ENCODE assay signal across 8 cellular contexts in the genomic region with DNA sequence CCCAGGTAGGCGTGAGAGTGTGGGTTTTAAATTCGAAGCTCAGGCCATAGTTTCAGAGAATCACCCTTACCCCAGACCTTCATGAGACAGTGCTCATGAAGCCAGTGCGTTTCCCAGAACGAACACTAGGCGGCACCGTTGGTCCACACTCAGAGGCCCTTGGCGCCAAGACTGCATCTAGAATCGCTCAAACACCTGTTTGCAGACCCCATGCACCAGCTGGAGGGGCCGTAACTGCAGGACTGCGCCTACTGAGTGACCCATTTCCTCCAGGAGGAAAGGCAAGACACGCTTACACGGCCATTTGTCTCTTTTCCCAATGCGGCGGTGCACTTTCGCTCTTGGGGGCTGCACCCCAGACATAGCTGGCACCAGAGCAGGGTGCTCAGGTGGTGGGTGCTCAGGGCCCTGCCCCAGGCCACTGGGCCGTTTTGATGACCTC. TPM values are rescaled to one million over a fixed set of nuclear protein-coding genes. Genes with fewer than 3 reads are reported as not detected.
DNase-seq lines count a peak whose midpoint lies in the region; ATAC-seq and TF ChIP-seq lines count a peak whose summit lies in the region.

No MANE protein-coding gene starts in this region.

- DNase-seq in RKO (ENCODE audit: low spot score) (peak; percentile 60), activated T-helper 1 cell treated with Interleukin-2 at 50 U/mL for 16 hours (ENCODE audit: low read depth) (peak; percentile 60), fibroblast of the conjunctiva (ENCODE audit: low read depth) (peak; percentile 41), occipital lobe (lab: John Stamatoyannopoulos, UW) (peak; percentile 54), testis (peak; percentile 91)

- ATAC-seq in GM19351 (IDR thresholded peaks at IDR 0.05; ENCODE audit: unreplicated experiment): peak; percentile 59

- H3K27ac ChIP-seq in C4-2B: no peak overlapping the region
- peak overlapping the region; percentile 81 for H3K27ac ChIP-seq in KOPT-K1 (ENCODE audit: low read depth, low read length, poor library complexity, severe bottlenecking)
- H3K27ac ChIP-seq in testis: no peak overlapping the region

- TF ChIP-seq POLR2A in testis (IDR thresholded peaks at IDR 0.05): no peak

- H3K9me3 ChIP-seq in KOPT-K1 (ENCODE audit: insufficient read depth, low read length, poor library complexity, severe bottlenecking) (no peaks in the 10 kb centered on the region), testis (no peaks in the 10 kb centered on the region)

- TF ChIP-seq CTCF in C4-2B (conservative IDR thresholded peaks at IDR 0.05) (peak; percentile 95), testis (IDR thresholded peaks at IDR 0.05) (peak; percentile 53 to 93 (median 88))

- H3K4me1 ChIP-seq in testis: no peaks in the 10 kb centered on the region

- H3K36me3 ChIP-seq in KOPT-K1 (ENCODE audit: insufficient read depth, low read length) (no peaks in the 10 kb centered on the region), testis (ENCODE audit: low read depth, missing control alignments) (no peaks in the 10 kb centered on the region)

- intact Hi-C loops in testis (cut with DNase I; ENCODE audit: low total_unique reads): no loop called here

- H3K27me3 ChIP-seq in testis: no peaks in the 10 kb centered on the region

- WGBS in testis, 2 donors: 30 to 45% methylated on average over 14 to 16 of the region's 16 CpGs

- no peak overlapping the region for H3K4me3 ChIP-seq in testis

RNA-seq across cellular contexts. Expression of a gene that starts 34.0 kb away (rescaled TPM):
- not detected for total RNA-seq in occipital lobe
- 1 to 10 TPM; 2.3 to 2.4 TPM for total RNA-seq in testis
- 2.7 TPM for polyA plus RNA-seq in testis (ENCODE audit: insufficient read depth, low read depth, low replicate concordance)

RNA-seq across cellular contexts. Expression of a gene that starts 40.1 kb away (rescaled TPM):
- total RNA-seq in occipital lobe (1.7 TPM), testis (10 to 100 TPM; 13.1 to 16.7 TPM)
- polyA plus RNA-seq in testis (ENCODE audit: insufficient read depth, low read depth, low replicate concordance): 7.7 TPM

RNA-seq across cellular contexts. Expression of a gene that starts 52.0 kb away (rescaled TPM):
- total RNA-seq in occipital lobe (31.4 TPM), testis (100 to 1,000 TPM; 296 to 346 TPM)
- polyA plus RNA-seq in testis (ENCODE audit: insufficient read depth, low read depth, low replicate concordance): 134 TPM

Comparison
In these comparisons a context has a peak if more than half of its experiments do, and no peak if none do; other contexts are left out.
1. DNase-seq: peak in every context shown above with its lines; median percentile 91 in testis; 60 in RKO; 60 in activated T-helper 1 cell treated with Interleukin-2 at 50 U/mL for 16 hours; 54 in occipital lobe; 41 in fibroblast of the conjunctiva.